ENCODE assay signal across 1 cellular context in genomic region chr11:44305149-44305642, GRCh38.
TF ChIP-seq lines count a peak whose summit lies in the region.

No MANE protein-coding gene starts in this region.

TF ChIP-seq in GM12878, 131 proteins besides CTCF, POLR2A, EP300 and RAD21 (continued from another document):
- no peak for TF ChIP-seq E4F1 (IDR thresholded peaks at IDR 0.05; ENCODE audit: borderline replicate concordance, partially characterized antibody)
